Comparison of ENCODE assay signal across 8 cellular contexts in genomic region chr4:118765399-118765798, GRCh38.
DNase-seq lines count a peak whose midpoint lies in the region; ATAC-seq and TF ChIP-seq lines count a peak whose summit lies in the region.

No MANE protein-coding gene starts in this region.

- no peak overlapping the region for H3K27ac ChIP-seq in AG04450 (ENCODE audit: low read depth, low read length)

- no peak for TF ChIP-seq CTCF in AG04450 (IDR thresholded peaks at IDR 0.05; ENCODE audit: low read depth, low read length)

- H3K4me3 ChIP-seq in AG04450 (ENCODE audit: low read depth, low read length), result no peak overlapping the region

- no peak for ATAC-seq in HG02970 (IDR thresholded peaks at IDR 0.05; ENCODE audit: low FRiP score, unreplicated experiment)

- POLR2A ChIA-PET in AG04450 (lab: Yijun Ruan, JAX), result no interaction called here

- peak; percentile 95 for DNase-seq in AG04450 (ENCODE audit: low read depth, low spot score)
- DNase-seq in NCI-H446 treated with DMSO at 0.1 percent for 48 hours (lab: John Stamatoyannopoulos, UW), result peak; percentile 24
- peak; percentile 59 for DNase-seq in epidermal melanocyte (ENCODE audit: insufficient read length, low spot score)
- DNase-seq in myocyte (ENCODE audit: low read depth), result peak; percentile 91
- DNase-seq in SHP77 treated with DMSO at 0.1 percent for 48 hours (lab: John Stamatoyannopoulos, UW), result no peak
- DNase-seq in DMS153 treated with DMSO at 0.1 percent for 48 hours (lab: John Stamatoyannopoulos, UW; ENCODE audit: unreplicated experiment), result no peak
- no peak for DNase-seq in NCI-H146 (lab: John Stamatoyannopoulos, UW)

- H3K9me3 ChIP-seq in AG04450 (ENCODE audit: control insufficient read depth, insufficient read depth, low read length), result no peaks in the 10 kb centered on the region

- CTCF ChIA-PET in AG04450 (lab: Charles Lee), result interaction anchor here (1.5 kb wide), 1 partner anchor 27 kb away, joined by 5 read pairs; no protein-coding TSS in a partner anchor

- H3K27me3 ChIP-seq in AG04450 (ENCODE audit: control insufficient read depth, insufficient read depth, low read length), result no peaks in the 10 kb centered on the region

Comparison
In these comparisons a context has a peak if more than half of its experiments do, and no peak if none do; other contexts are left out.
1. DNase-seq: peak in AG04450 (single experiment), NCI-H446 treated with DMSO at 0.1 percent for 48 hours (single experiment), epidermal melanocyte (single experiment) and myocyte (single experiment); none in SHP77 treated with DMSO at 0.1 percent for 48 hours (single experiment), DMS153 treated with DMSO at 0.1 percent for 48 hours (single experiment) and NCI-H146 (single experiment).